Comparison of ENCODE assay signal across 24 cellular contexts in the genomic region with DNA sequence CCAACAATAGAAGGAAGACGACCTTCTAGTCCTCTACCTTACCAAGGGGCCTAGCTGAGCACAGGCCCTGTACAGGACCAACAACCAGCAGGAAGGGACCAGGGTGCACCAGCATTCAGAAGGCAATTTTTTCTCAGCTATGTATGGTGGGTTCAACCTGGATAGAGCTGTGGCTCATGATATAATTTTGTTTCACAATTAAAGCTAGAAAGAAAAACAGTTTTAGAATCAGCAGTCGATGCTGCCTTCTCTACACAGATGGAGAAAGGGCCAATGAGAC. TPM values are rescaled to one million over a fixed set of nuclear protein-coding genes. Genes with fewer than 3 reads are reported as not detected.
A peak's percentile ranks its signal among the peaks of the same experiment; 100 is the strongest.
DNase-seq lines count a peak whose midpoint lies in the region; ATAC-seq and TF ChIP-seq lines count a peak whose summit lies in the region.
"Had no signal": no experiment of that assay in that cellular context is flagged by ENCODE, and none has a peak within 500 bp of the region (broad histone marks: within the 10 kb centered on the region; RNA-seq: fewer than 3 reads in every experiment).

No MANE protein-coding gene starts in this region.

- peaks cover 49% of the 10 kb centered on the region for H3K36me3 Mint-ChIP-seq in CD8-positive, alpha-beta T cell
- peaks cover 6% of the 10 kb centered on the region for H3K36me3 Mint-ChIP-seq in T-cell
- no peaks in the 10 kb centered on the region for H3K36me3 Mint-ChIP-seq in naive B cell

- H3K4me3 ChIP-seq in BLaER1 = no peak overlapping the region
- H3K4me3 ChIP-seq in CD8-positive, alpha-beta T cell (ENCODE audit: low read depth, low read length) = no peak overlapping the region
- no peak overlapping the region for H3K4me3 ChIP-seq in aorta (ENCODE audit: low read length in 2 of 2)
- H3K4me3 ChIP-seq: esophagus muscularis mucosa, prostate gland, skin epidermis, tibial nerve had no signal

- H3K36me3 ChIP-seq in BLaER1 (peaks cover 60% of the 10 kb centered on the region), aorta (ENCODE audit: control insufficient read depth in 1 of 2, insufficient read depth in 2 of 2, low read length in 1 of 2) (no peaks in the 10 kb centered on the region)
- no peaks in the 10 kb centered on the region for H3K36me3 ChIP-seq in CD8-positive, alpha-beta T cell (ENCODE audit: insufficient read depth, low read length)
- H3K36me3 ChIP-seq: esophagus muscularis mucosa, prostate gland, tibial nerve had no signal

- H3K9me3 ChIP-seq in BLaER1 (no peaks in the 10 kb centered on the region), aorta (ENCODE audit: control insufficient read depth, low read length) (no peaks in the 10 kb centered on the region)
- no peaks in the 10 kb centered on the region for H3K9me3 ChIP-seq in CD8-positive, alpha-beta T cell (ENCODE audit: low read length)
- H3K9me3 ChIP-seq: Caco-2, esophagus muscularis mucosa, prostate gland, tibial nerve had no signal

- 0 out of 2 replicates have a peak overlapping the region, but pooled peaks have one; percentile 22 for H3K27ac ChIP-seq in BLaER1
- H3K27ac ChIP-seq in CD8-positive, alpha-beta T cell (ENCODE audit: low read depth, low read length) = no peak overlapping the region
- H3K27ac ChIP-seq in aorta (ENCODE audit: low read depth in 1 of 2, low read length in 2 of 2) = no peak overlapping the region
- H3K27ac ChIP-seq: esophagus muscularis mucosa, prostate gland, tibial nerve had no signal

- H3K27ac Mint-ChIP-seq in CD8-positive, alpha-beta T cell = peak overlapping the region; percentile 52
- H3K27ac Mint-ChIP-seq in T-cell = peak overlapping the region in 1 of 2 donors; percentile 52
- peak overlapping the region in 3 of 6 donors; percentile 12 to 70 (median 70) for H3K27ac Mint-ChIP-seq in naive B cell

- H3K9me3 Mint-ChIP-seq in CD8-positive, alpha-beta T cell = no peaks in the 10 kb centered on the region
- H3K9me3 Mint-ChIP-seq in T-cell = no peaks in the 10 kb centered on the region
- peaks cover 0 to 1% (median 0%) of the 10 kb centered on the region in 7 donors for H3K9me3 Mint-ChIP-seq in naive B cell

- H3K4me1 Mint-ChIP-seq in CD8-positive, alpha-beta T cell (ENCODE audit: low read depth) = peaks cover 80% of the 10 kb centered on the region
- H3K4me1 Mint-ChIP-seq in T-cell = peaks cover 79 to 82% (median 80%) of the 10 kb centered on the region in 3 donors
- peaks cover 63 to 81% (median 79%) of the 10 kb centered on the region in 3 donors for H3K4me1 Mint-ChIP-seq in naive B cell

- H3K4me2 ChIP-seq in BLaER1 = peak overlapping the region; percentile 98

- no peaks in the 10 kb centered on the region for H3K27me3 ChIP-seq in BLaER1
- no peaks in the 10 kb centered on the region for H3K27me3 ChIP-seq in CD8-positive, alpha-beta T cell (ENCODE audit: insufficient read depth, low read length)
- H3K27me3 ChIP-seq in aorta (ENCODE audit: control insufficient read depth in 1 of 2, insufficient read depth in 2 of 2, low read length in 1 of 2) = no peaks in the 10 kb centered on the region
- H3K27me3 ChIP-seq: esophagus muscularis mucosa, tibial nerve had no signal

- no peak for DNase-seq in CD8-positive, alpha-beta T cell
- DNase-seq in T-cell = no peak
- DNase-seq in naive B cell = no peak
- no peak for DNase-seq in aorta
- no peak for DNase-seq in left cardiac atrium
- DNase-seq in C1 segment of cervical spinal cord (lab: John Stamatoyannopoulos, UW) = no peak
- no peak for DNase-seq in HK-2 (ENCODE audit: unreplicated experiment)
- DNase-seq: activated CD4-positive, alpha-beta T cell treated with anti-CD3 and anti-CD28 coated beads for 4 hours; activated gamma-delta T cell treated with Interleukin-2 at 50 U/mL for 16 hours; anterior cingulate cortex; Caco-2; effector memory CD4-positive, alpha-beta T cell; HCEC 1CT; kidney glomerular epithelial cell; NCI-H1436; NCI-H526 had no signal

- CTCF ChIA-PET in CD8-positive, alpha-beta T cell (lab: Charles Lee) = interaction anchor here (1.0 to 1.1 kb wide), 2 partner anchors 13 to 25 kb away, joined by 3 to 4 read pairs; partner anchors contain the start of gene ESS2
- CTCF ChIA-PET in T-cell (lab: Charles Lee) = interaction anchor here in 1 of 2 donors (0.7 to 1.7 kb wide), 4 partner anchors 10 to 327 kb away, joined by 4 to 5 read pairs (median 5); partner anchors contain the start of gene ESS2

- no peak overlapping the region for H3K4me3 Mint-ChIP-seq in CD8-positive, alpha-beta T cell
- H3K4me3 Mint-ChIP-seq in T-cell = peak overlapping the region; percentile 9 to 86 (median 34)
- peak overlapping the region in 5 of 8 donors; percentile 15 to 93 (median 46) for H3K4me3 Mint-ChIP-seq in naive B cell

- intact Hi-C loops in CD8-positive, alpha-beta T cell (cut with DNase I, micrococcal nuclease) = no loop called here
- intact Hi-C loops in aorta (cut with DNase I) = loop anchor here in 1 of 2 donors (10.0 kb wide), 1 partner anchor 64 kb away; no protein-coding TSS in a partner anchor
- intact Hi-C loops in left cardiac atrium (cut with DNase I) = no loop called here

- H3K4me1 ChIP-seq in BLaER1 = peaks cover 69% of the 10 kb centered on the region
- peaks cover 80% of the 10 kb centered on the region for H3K4me1 ChIP-seq in CD8-positive, alpha-beta T cell (ENCODE audit: insufficient read depth, low read length)
- H3K4me1 ChIP-seq in aorta (ENCODE audit: control insufficient read depth in 1 of 2, insufficient read depth in 2 of 2, low read length in 2 of 2) = peaks cover 0 to 3% of the 10 kb centered on the region in 2 donors

- H3K27me3 Mint-ChIP-seq in CD8-positive, alpha-beta T cell (ENCODE audit: low read depth) = no peaks in the 10 kb centered on the region
- H3K27me3 Mint-ChIP-seq in T-cell (no peaks in the 10 kb centered on the region), naive B cell (no peaks in the 10 kb centered on the region)

- POLR2A ChIA-PET in CD8-positive, alpha-beta T cell (lab: Charles Lee) = interaction anchor here (0.6 kb wide), 1 partner anchor 425 kb away, joined by 3 read pairs; no protein-coding TSS in a partner anchor
- POLR2A ChIA-PET in T-cell (lab: Charles Lee) = interaction anchor here in 1 of 2 donors (0.6 kb wide), 1 partner anchor 65 kb away, joined by 4 read pairs; no protein-coding TSS in a partner anchor

- WGBS in aorta, 2 donors = 85 to 89% methylated on average over 2 of the region's 2 CpGs

- TF ChIP-seq CTCF in CD8-positive, alpha-beta T cell (IDR thresholded peaks at IDR 0.05) = no peak

- ATAC-seq in CD8-positive, alpha-beta T cell = no peak
- ATAC-seq in T-cell (replicated peaks in 1 of 4) (no peak), naive B cell (ENCODE audit: low read depth in 2 of 2) (no peak), aorta (ENCODE audit: low FRiP score) (no peak), left cardiac atrium (no peak)
- ATAC-seq: Right ventricle myocardium inferior had no signal

- no peak overlapping the region for H3K9ac ChIP-seq in BLaER1

- peaks cover 83% of the 10 kb centered on the region for H4K20me1 ChIP-seq in BLaER1

RNA-seq across cellular contexts. Expression of gene DGCR2, which starts 3.7 kb away (rescaled TPM):
- total RNA-seq in CD8-positive, alpha-beta T cell = 10 to 100 TPM; 29.6 to 32.4 TPM
- total RNA-seq in T-cell (10 to 100 TPM; 50.9 to 79.2 (median 71.5) TPM), aorta (10 to 100 TPM; 37.0 to 43.5 TPM), left cardiac atrium (10 to 100 TPM; 30.4 to 31.4 TPM)
- polyA plus RNA-seq in naive B cell (ENCODE audit: low read depth in 6 of 6) (10 to 100 TPM; 27.4 to 50.6 (median 32.8) TPM), aorta (10 to 100 TPM; 19.7 to 27.4 TPM)

RNA-seq across cellular contexts. Expression of gene TSSK2, which starts 12.6 kb away (rescaled TPM):
- under 1 TPM; 0.25 to 0.27 TPM for total RNA-seq in CD8-positive, alpha-beta T cell
- total RNA-seq in T-cell (under 1 TPM in 1 of 5 donors, not detected in 4; 0.37 TPM), aorta (not detected), left cardiac atrium (not detected)
- polyA plus RNA-seq in naive B cell (ENCODE audit: low read depth in 6 of 6) (not detected), aorta (under 1 TPM; 0.08 to 0.50 TPM)
- total RNA-seq: Caco-2, esophagus muscularis mucosa, glomerular endothelial cell, HT1080, Right ventricle myocardium inferior had no signal

RNA-seq across cellular contexts. Expression of gene ESS2, which starts 25.9 kb away (rescaled TPM):
- total RNA-seq in CD8-positive, alpha-beta T cell = 10 to 100 TPM; 62.5 to 65.5 TPM
- total RNA-seq in T-cell (10 to 100 TPM; 20.9 to 40.4 (median 22.9) TPM), aorta (10 to 100 TPM; 11.9 to 13.0 TPM), left cardiac atrium (10 to 100 TPM in 1 of 2 donors, 1 to 10 TPM in 1; 9.8 to 10.1 TPM)
- polyA plus RNA-seq in naive B cell (ENCODE audit: low read depth in 6 of 6) (10 to 100 TPM in 1 of 6 donors, 1 to 10 TPM in 5; 5.2 to 10.2 (median 8.3) TPM), aorta (10 to 100 TPM in 1 of 2 donors, 1 to 10 TPM in 1; 8.3 to 26.9 TPM)

RNA-seq across cellular contexts. Expression of gene GSC2, which starts 31.6 kb away (rescaled TPM):
- not detected for total RNA-seq in CD8-positive, alpha-beta T cell
- total RNA-seq in T-cell (not detected), aorta (not detected), left cardiac atrium (not detected)
- polyA plus RNA-seq in naive B cell (ENCODE audit: low read depth in 6 of 6) (not detected), aorta (not detected)
- total RNA-seq: Caco-2, esophagus muscularis mucosa, glomerular endothelial cell, HT1080, Right ventricle myocardium inferior, tibial nerve had no signal

RNA-seq across cellular contexts. Expression of gene SLC25A1, which starts 60.0 kb away (rescaled TPM):
- total RNA-seq in CD8-positive, alpha-beta T cell = 10 to 100 TPM; 14.5 to 15.9 TPM
- total RNA-seq in T-cell = 10 to 100 TPM; 24.1 to 52.9 (median 45.7) TPM
- polyA plus RNA-seq in naive B cell (ENCODE audit: low read depth in 6 of 6) = 10 to 100 TPM; 63.5 to 88.8 (median 72.4) TPM
- 10 to 100 TPM; 45.8 to 51.6 TPM for total RNA-seq in aorta
- 10 to 100 TPM; 36.7 to 49.3 TPM for polyA plus RNA-seq in aorta
- total RNA-seq in left cardiac atrium = 10 to 100 TPM; 39.0 to 48.2 TPM
